In the genomic region with DNA sequence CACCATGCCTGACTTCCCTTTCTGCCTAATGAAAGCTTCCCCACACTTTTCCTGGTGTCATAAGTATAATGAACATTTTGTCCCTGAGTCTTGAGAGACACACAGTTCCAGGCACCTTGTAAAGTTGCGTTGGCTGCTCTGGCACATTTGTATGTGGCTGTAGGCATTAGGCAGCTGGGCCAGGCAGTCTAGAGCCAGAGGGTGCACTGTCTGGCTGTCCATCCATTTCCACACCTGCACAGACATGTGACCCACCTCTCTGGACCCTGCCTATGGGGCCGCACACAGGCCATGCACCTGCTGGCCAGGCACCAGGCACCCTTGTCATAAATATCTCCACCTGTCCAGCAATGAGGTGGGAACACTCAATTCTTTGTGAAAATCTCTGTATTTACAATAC, we compare ENCODE assay signal across 1 cellular context.
TF ChIP-seq lines count a peak whose summit lies in the region.

No MANE protein-coding gene starts in this region.

TF ChIP-seq in H1, 55 proteins besides CTCF, POLR2A, EP300 and RAD21 (continued from another document):
- TF ChIP-seq, protein P1, sequence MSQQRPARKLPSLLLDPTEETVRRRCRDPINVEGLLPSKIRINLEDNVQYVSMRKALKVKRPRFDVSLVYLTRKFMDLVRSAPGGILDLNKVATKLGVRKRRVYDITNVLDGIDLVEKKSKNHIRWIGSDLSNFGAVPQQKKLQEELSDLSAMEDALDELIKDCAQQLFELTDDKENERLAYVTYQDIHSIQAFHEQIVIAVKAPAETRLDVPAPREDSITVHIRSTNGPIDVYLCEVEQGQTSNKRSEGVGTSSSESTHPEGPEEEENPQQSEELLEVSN (IDR thresholded peaks at IDR 0.05): no peak
- no peak for TF ChIP-seq KDM5A (IDR thresholded peaks at IDR 0.05; ENCODE audit: low read length)
- TF ChIP-seq NANOG (IDR thresholded peaks at IDR 0.05; ENCODE audit: insufficient read depth, low read depth, low read length, poor library complexity, severe bottlenecking): no peak
- no peak for TF ChIP-seq SRF (IDR thresholded peaks at IDR 0.05; ENCODE audit: low read depth, low read length)
- no peak for TF ChIP-seq TEAD4 (IDR thresholded peaks at IDR 0.05; ENCODE audit: low read depth, low read length)
- TF ChIP-seq TAF1 (IDR thresholded peaks at IDR 0.05; ENCODE audit: low read depth, low read length): no peak
